In genomic region chr3:112672716-112673506, GRCh38 we compare ENCODE assay signal across 14 cellular contexts. TPM values are rescaled to one million over a fixed set of nuclear protein-coding genes. Genes with fewer than 3 reads are reported as not detected.
DNase-seq lines count a peak whose midpoint lies in the region; ATAC-seq, FAIRE-seq and TF ChIP-seq lines count a peak whose summit lies in the region.
"Had no signal": no experiment of that assay in that cellular context is flagged by ENCODE, and none has a peak within 500 bp of the region (broad histone marks: within the 10 kb centered on the region; RNA-seq: fewer than 3 reads in every experiment).

No MANE protein-coding gene starts in this region.

- H3K9me3 ChIP-seq in SJSA1 (replicated peaks) (no peaks in the 10 kb centered on the region), endothelial cell of umbilical vein (replicated peaks; ENCODE audit: control insufficient read depth, insufficient read depth, low read length) (no peaks in the 10 kb centered on the region), skeletal muscle satellite cell (replicated peaks; ENCODE audit: low read length) (no peaks in the 10 kb centered on the region)
- H3K9me3 ChIP-seq: psoas muscle had no signal

- dilution Hi-C loops in endothelial cell of umbilical vein (cut with MboI; ENCODE audit: extremely low pct_ligation_motif_present, low sequenced_read_pairs) = no loop called here

- peaks cover 66% of the 10 kb centered on the region for H3K4me1 Mint-ChIP-seq in activated T-cell treated with anti-CD3 and anti-CD28 coated beads, Interleukin-2, amount 50 U/mL, for 72 hours (ENCODE audit: low read depth)
- peaks cover 65% of the 10 kb centered on the region for H3K4me1 Mint-ChIP-seq in activated T-cell treated with anti-CD3 and anti-CD28 coated beads, Interleukin-2, amount 50 U/mL, for 24 hours (ENCODE audit: low read depth)
- peaks cover 26% of the 10 kb centered on the region for H3K4me1 Mint-ChIP-seq in WTC11

- H3K27ac ChIP-seq in SJSA1 (peak overlapping the region; percentile 92), endothelial cell of umbilical vein (ENCODE audit: insufficient read depth, low read depth, low read length) (no peak overlapping the region)
- H3K27ac ChIP-seq: psoas muscle had no signal

- H3K9ac ChIP-seq in endothelial cell of umbilical vein (replicated peaks; ENCODE audit: extremely low read depth, insufficient read depth, low read length) = no peak overlapping the region
- peak overlapping the region; percentile 68 for H3K9ac ChIP-seq in skeletal muscle satellite cell (ENCODE audit: low read depth, low read length)

- no peaks in the 10 kb centered on the region for H3K79me2 ChIP-seq in endothelial cell of umbilical vein (ENCODE audit: control insufficient read depth, insufficient read depth, low read length)

- TF ChIP-seq CTCF in endothelial cell of umbilical vein (IDR thresholded peaks at IDR 0.05; ENCODE audit: extremely low read depth in 1 of 2, insufficient read depth in 1 of 2, low read depth in 1 of 2, low read length in 2 of 2) (no peak), WTC11 (IDR thresholded peaks at IDR 0.05) (no peak)

- H3K27ac Mint-ChIP-seq in activated T-cell treated with anti-CD3 and anti-CD28 coated beads, Interleukin-2, amount 50 U/mL, for 72 hours = peak overlapping the region; percentile 18
- H3K27ac Mint-ChIP-seq in activated T-cell treated with anti-CD3 and anti-CD28 coated beads, Interleukin-2, amount 50 U/mL, for 24 hours = no peak overlapping the region
- H3K27ac Mint-ChIP-seq in WTC11 = no peak overlapping the region
- H3K27ac Mint-ChIP-seq: stimulated activated memory B cell treated with anti-CD40 and anti-IgM and Interleukin-4, amounts not matched to agents 10 μg/mL and 1 μg/mL and 100 μg/mL, for 72 hours had no signal

- no TSS peak for BruUV-seq in endothelial cell of umbilical vein (replicated peaks; lab: Mats Ljungman, UMichigan)

- FAIRE-seq in endothelial cell of umbilical vein (lab: Jason Lieb, UNC) = no peak

- H3K4me1 ChIP-seq in SJSA1 (replicated peaks) (peaks cover 66% of the 10 kb centered on the region), endothelial cell of umbilical vein (ENCODE audit: control insufficient read depth, extremely low read depth, insufficient read depth, low read length) (peaks cover 12% of the 10 kb centered on the region), skeletal muscle satellite cell (ENCODE audit: control insufficient read depth, insufficient read depth, low read length) (peaks cover 64% of the 10 kb centered on the region)
- H3K4me1 ChIP-seq: psoas muscle had no signal

- peak overlapping the region; percentile 7 for H2AFZ ChIP-seq in endothelial cell of umbilical vein (ENCODE audit: low read depth, low read length)

- CTCF ChIA-PET in endothelial cell of umbilical vein (lab: Charles Lee) = no interaction called here
- CTCF ChIA-PET in WTC11 (lab: Charles Lee) = no interaction called here

- H3K36me3 Mint-ChIP-seq in activated T-cell treated with anti-CD3 and anti-CD28 coated beads, Interleukin-2, amount 50 U/mL, for 72 hours (ENCODE audit: insufficient read depth in 2 of 2) = no peaks in the 10 kb centered on the region
- no peaks in the 10 kb centered on the region for H3K36me3 Mint-ChIP-seq in activated T-cell treated with anti-CD3 and anti-CD28 coated beads, Interleukin-2, amount 50 U/mL, for 24 hours (ENCODE audit: low read depth)
- no peaks in the 10 kb centered on the region for H3K36me3 Mint-ChIP-seq in WTC11
- H3K36me3 Mint-ChIP-seq: stimulated activated memory B cell treated with anti-CD40 and anti-IgM and Interleukin-4, amounts not matched to agents 10 μg/mL and 1 μg/mL and 100 μg/mL, for 72 hours had no signal

- H4K20me1 ChIP-seq in endothelial cell of umbilical vein (replicated peaks; ENCODE audit: control insufficient read depth, extremely low read depth, insufficient read depth, low read length) = no peaks in the 10 kb centered on the region

- H3K4me3 ChIP-seq in SJSA1 (no peak overlapping the region), endothelial cell of umbilical vein (replicated peaks in 1 of 3; ENCODE audit: insufficient read depth in 1 of 3, low read depth in 1 of 3, low read length in 3 of 3) (no peak overlapping the region), skeletal muscle satellite cell (ENCODE audit: low read length) (peak overlapping the region; percentile 9)
- H3K4me3 ChIP-seq: psoas muscle had no signal

- no peaks in the 10 kb centered on the region for H3K27me3 ChIP-seq in SJSA1 (replicated peaks)
- no peaks in the 10 kb centered on the region for H3K27me3 ChIP-seq in endothelial cell of umbilical vein (ENCODE audit: control insufficient read depth in 2 of 2, insufficient read depth in 2 of 2, low read length in 2 of 2)
- H3K27me3 ChIP-seq in skeletal muscle satellite cell (ENCODE audit: control insufficient read depth, insufficient read depth, low read length) = no peaks in the 10 kb centered on the region

- no peak for TF ChIP-seq POLR2A in endothelial cell of umbilical vein (IDR thresholded peaks at IDR 0.05; ENCODE audit: low read depth, low read length)

- peaks cover 40% of the 10 kb centered on the region for H3K27me3 Mint-ChIP-seq in activated T-cell treated with anti-CD3 and anti-CD28 coated beads, Interleukin-2, amount 50 U/mL, for 72 hours (ENCODE audit: low read depth)
- peaks cover 6% of the 10 kb centered on the region for H3K27me3 Mint-ChIP-seq in activated T-cell treated with anti-CD3 and anti-CD28 coated beads, Interleukin-2, amount 50 U/mL, for 24 hours
- no peaks in the 10 kb centered on the region for H3K27me3 Mint-ChIP-seq in WTC11 (ENCODE audit: low read depth)

- no peak overlapping the region for H3K4me2 ChIP-seq in endothelial cell of umbilical vein (ENCODE audit: insufficient read depth, low read length)
- H3K4me2 ChIP-seq in skeletal muscle satellite cell (ENCODE audit: low read length) = peak overlapping the region; percentile 12

- H3K9me1 ChIP-seq in endothelial cell of umbilical vein (replicated peaks; ENCODE audit: control insufficient read depth, extremely low read depth, insufficient read depth, low read length) = no peaks in the 10 kb centered on the region

- peak; percentile 6 to 8 for ATAC-seq in activated T-cell treated with anti-CD3 and anti-CD28 coated beads, Interleukin-2, amount 50 U/mL, for 72 hours (replicated peaks in 1 of 2)
- no peak for ATAC-seq in HG03342 (IDR thresholded peaks at IDR 0.05; ENCODE audit: unreplicated experiment)
- ATAC-seq in WTC11 = no peak
- ATAC-seq: Panc1; psoas muscle; stimulated activated memory B cell treated with anti-CD40 and anti-IgM and Interleukin-4, amounts not matched to agents 10 μg/mL and 1 μg/mL and 100 μg/mL, for 72 hours had no signal

- peak overlapping the region in 1 of 2 donors; percentile 11 for H3K4me3 Mint-ChIP-seq in activated T-cell treated with anti-CD3 and anti-CD28 coated beads, Interleukin-2, amount 50 U/mL, for 72 hours
- no peak overlapping the region for H3K4me3 Mint-ChIP-seq in activated T-cell treated with anti-CD3 and anti-CD28 coated beads, Interleukin-2, amount 50 U/mL, for 24 hours
- no peak overlapping the region for H3K4me3 Mint-ChIP-seq in WTC11
- H3K4me3 Mint-ChIP-seq: stimulated activated memory B cell treated with anti-CD40 and anti-IgM and Interleukin-4, amounts not matched to agents 10 μg/mL and 1 μg/mL and 100 μg/mL, for 72 hours had no signal

- H3K36me3 ChIP-seq in SJSA1 = no peaks in the 10 kb centered on the region
- H3K36me3 ChIP-seq in endothelial cell of umbilical vein (ENCODE audit: control insufficient read depth in 2 of 2, extremely low read depth in 1 of 2, insufficient read depth in 2 of 2, low read length in 2 of 2) = no peaks in the 10 kb centered on the region
- no peaks in the 10 kb centered on the region for H3K36me3 ChIP-seq in skeletal muscle satellite cell (ENCODE audit: insufficient read depth, low read length)

- DNase-seq in activated T-cell treated with anti-CD3 and anti-CD28 coated beads, Interleukin-2, amount 50 U/mL, for 72 hours = peak in 1 of 2 donors; percentile 5
- no peak for DNase-seq in activated T-cell treated with anti-CD3 and anti-CD28 coated beads, Interleukin-2, amount 50 U/mL, for 24 hours
- peak in 1 of 2 experiments; percentile 33 for DNase-seq in SJSA1 (ENCODE audit: low read depth in 1 of 2, low spot score in 2 of 2)
- DNase-seq in endothelial cell of umbilical vein (ENCODE audit: low read depth, low spot score) = no peak
- no peak for DNase-seq in HT-29 (ENCODE audit: low spot score)
- no peak for DNase-seq in WTC11 (ENCODE audit: low spot score)
- DNase-seq: GOT3, NCI-H446, psoas muscle had no signal

- no peaks in the 10 kb centered on the region for H3K9me3 Mint-ChIP-seq in activated T-cell treated with anti-CD3 and anti-CD28 coated beads, Interleukin-2, amount 50 U/mL, for 72 hours
- H3K9me3 Mint-ChIP-seq in activated T-cell treated with anti-CD3 and anti-CD28 coated beads, Interleukin-2, amount 50 U/mL, for 24 hours = no peaks in the 10 kb centered on the region
- peaks cover 3% of the 10 kb centered on the region; the same call in 1 of the 2 replicates for H3K9me3 Mint-ChIP-seq in WTC11
- H3K9me3 Mint-ChIP-seq: stimulated activated memory B cell treated with anti-CD40 and anti-IgM and Interleukin-4, amounts not matched to agents 10 μg/mL and 1 μg/mL and 100 μg/mL, for 72 hours had no signal

- POLR2A ChIA-PET in endothelial cell of umbilical vein (lab: Charles Lee) (no interaction called here), WTC11 (lab: Charles Lee) (no interaction called here)

- intact Hi-C loops in endothelial cell of umbilical vein (cut with micrococcal nuclease) = no loop called here

TF ChIP-seq in endothelial cell of umbilical vein, 7 proteins besides CTCF, POLR2A, EP300 and RAD21 (continues in another document):
- TF ChIP-seq POLR2AphosphoS5 (IDR thresholded peaks at IDR 0.05; ENCODE audit: insufficient read depth, low read depth, low read length) (no peak), GATA2 (IDR thresholded peaks at IDR 0.05; ENCODE audit: insufficient read depth, insufficient read length, low read depth, low read length) (no peak)

TF ChIP-seq in WTC11, 78 proteins besides CTCF, POLR2A, EP300 and RAD21 (continues in another document):
- no peak for TF ChIP-seq SP1 (CRISPR knock-in tag; conservative IDR thresholded peaks at IDR 0.05)

RNA-seq across cellular contexts. Expression of gene CCDC80, which starts 32.0 kb away (rescaled TPM):
- not detected for total RNA-seq in activated T-cell treated with anti-CD3 and anti-CD28 coated beads, Interleukin-2, amount 50 U/mL, for 72 hours
- total RNA-seq in SJSA1 (2014; rRNA removed; shearing (Covaris generic)) = 58.4 and 74.8 TPM in 2 replicates
- 59.3 and 77.2 TPM in 2 replicates for total RNA-seq in endothelial cell of umbilical vein
- 18.5 and 28.4 TPM in 2 replicates for polyA plus RNA-seq in endothelial cell of umbilical vein
- 30.5 and 33.6 TPM in 2 replicates for polyA plus RNA-seq in endothelial cell of umbilical vein (2011; cell fraction: cytosol; rRNA removed)
- 26.1 and 32.0 TPM in 2 replicates for polyA plus RNA-seq in endothelial cell of umbilical vein (2011; cell fraction: nucleus; rRNA removed)
- 60.7 and 70.8 TPM in 2 replicates for polyA plus RNA-seq in endothelial cell of umbilical vein (2012)
- polyA minus RNA-seq in endothelial cell of umbilical vein = 41.9 and 60.5 TPM in 2 replicates
- polyA minus RNA-seq in endothelial cell of umbilical vein (2011; cell fraction: cytosol; rRNA and poly(A)+ RNA removed) = not detected
- polyA minus RNA-seq in endothelial cell of umbilical vein (2011; cell fraction: nucleus; rRNA and poly(A)+ RNA removed) = 15.3 and 24.0 TPM in 2 replicates
- total RNA-seq in skeletal muscle satellite cell (2012; rRNA removed) = 232 and 249 TPM in 2 replicates
- 0.29 and 0.41 TPM in 2 replicates for total RNA-seq in HT-29 (2014; rRNA removed; shearing (Covaris generic))
- total RNA-seq in WTC11 (2021) = 5.0 to 10.9 TPM (median 5.2 TPM) in 3 replicates
- total RNA-seq: T-helper 2 cell treated with Interferon-gamma antibody and Interleukin-4, amounts not matched to agents 100 ng/mL and 5 ng/mL, for 36 hours had no signal

Comparison
In these comparisons a context has a peak if more than half of its experiments do, and no peak if none do; other contexts are left out.
1. ATAC-seq: peak in activated T-cell treated with anti-CD3 and anti-CD28 coated beads, Interleukin-2, amount 50 U/mL, for 72 hours (2 of 2); none in HG03342 (single experiment) and WTC11 (single experiment).